33 cellular contexts compared by ENCODE assay signal in genomic region chr5:135177591-135177990, GRCh38.
"Had no signal": no experiment of that assay in that cellular context is flagged by ENCODE, and none has a peak within 500 bp of the region (broad histone marks: within the 10 kb centered on the region; RNA-seq: fewer than 3 reads in every experiment).

No MANE protein-coding gene starts in this region.

- FAIRE-seq: astrocyte, bronchial epithelial cell had no signal

- H3K4me3 ChIP-seq: coronary artery, dorsolateral prefrontal cortex, gastrocnemius medialis, heart right ventricle had no signal

- DNase-seq: activated B cell treated with CpG ODN at 0.5 μM for 24 hours; activated CD4-positive, alpha-beta T cell treated with anti-CD3 and anti-CD28 coated beads for 48 hours; activated CD4-positive, alpha-beta T cell treated with anti-CD3 and anti-CD28 coated beads, Interleukin-2, amount 50 U/mL, for 1 hour; activated CD4-positive, alpha-beta T cell treated with anti-CD3 and anti-CD28 coated beads, Interleukin-2, amount 50 U/mL, for 48 hours; activated CD8-positive, alpha-beta memory T cell treated with anti-CD3 and anti-CD28 coated beads for 24 hours; activated CD8-positive, alpha-beta T cell treated with anti-CD3 and anti-CD28 coated beads for 36 hours; activated effector memory CD4-positive, alpha-beta T cell treated with Interleukin-2 at 50 U/mL for 16 hours; activated gamma-delta T cell treated with Interleukin-2 at 50 U/mL for 16 hours; activated naive CD4-positive, alpha-beta T cell treated with anti-CD3 and anti-CD28 coated beads, Interleukin-2, amount 50 U/mL, for 16 hours; activated naive CD4-positive, alpha-beta T cell treated with Interleukin-2 at 50 U/mL for 16 hours; activated T-cell treated with anti-CD3 and anti-CD28 coated beads, Interleukin-2, amount 50 U/mL, for 4 hours; amniotic stem cell; anterior cingulate cortex; brain microvascular endothelial cell; dorsolateral prefrontal cortex; effector memory CD4-positive, alpha-beta T cell; endodermal cell; foreskin keratinocyte; gastrocnemius medialis; heart right ventricle; T1000; WERI-Rb-1 had no signal

- H3K36me3 ChIP-seq: brain microvascular endothelial cell, gastrocnemius medialis, heart right ventricle, WERI-Rb-1 had no signal

- H3K27me3 ChIP-seq: gastrocnemius medialis had no signal

- H3K9me3 Mint-ChIP-seq: activated B cell treated with CpG ODN at 0.5 μM for 24 hours; activated CD8-positive, alpha-beta T cell treated with anti-CD3 and anti-CD28 coated beads for 36 hours; activated T-cell treated with anti-CD3 and anti-CD28 coated beads, Interleukin-2, amount 50 U/mL, for 4 hours; activated T-helper 17 cell treated with anti-CD3 and anti-CD28 coated beads, Interleukin-2, amount 50 U/mL, for 72 hours; central memory CD8-positive, alpha-beta T cell; dendritic cell treated with granulocyte-macrophage colony-stimulating factor and Interleukin-4, amounts not matched to agents 40 ng/mL and 50 ng/mL, for 4 days; endodermal cell; T-helper 1 cell treated with Interleukin-12 subunit alpha and Interleukin-12 subunit beta and Interleukin-4 antibody, amounts not matched to agents 30 μg/mL and 1 μg/mL, for 36 hours; T-helper 2 cell treated with Interferon-gamma antibody and Interleukin-4, amounts not matched to agents 5 μg/mL and 100 μg/mL, for 36 hours had no signal

- H3K4me1 ChIP-seq: foreskin keratinocyte, gastrocnemius medialis, heart right ventricle had no signal

- H3K27ac ChIP-seq: brain microvascular endothelial cell, coronary artery, dorsolateral prefrontal cortex, foreskin keratinocyte, gastrocnemius medialis, heart right ventricle, WERI-Rb-1 had no signal

- H3K27ac Mint-ChIP-seq: activated B cell treated with CpG ODN at 0.5 μM for 24 hours; activated CD8-positive, alpha-beta T cell treated with anti-CD3 and anti-CD28 coated beads for 36 hours; activated naive CD8-positive, alpha-beta T cell; activated T-helper 17 cell treated with anti-CD3 and anti-CD28 coated beads, Interleukin-2, amount 50 U/mL, for 72 hours; dendritic cell treated with granulocyte-macrophage colony-stimulating factor and Interleukin-4, amounts not matched to agents 40 ng/mL and 50 ng/mL, for 4 days; endodermal cell; T-helper 1 cell treated with Interleukin-12 subunit alpha and Interleukin-12 subunit beta and Interleukin-4 antibody, amounts not matched to agents 30 μg/mL and 1 μg/mL, for 36 hours; T-helper 2 cell treated with Interferon-gamma antibody and Interleukin-4, amounts not matched to agents 5 μg/mL and 100 μg/mL, for 36 hours had no signal

- H3K4me1 Mint-ChIP-seq: activated B cell treated with CpG ODN at 0.5 μM for 24 hours; activated T-helper 17 cell treated with anti-CD3 and anti-CD28 coated beads, Interleukin-2, amount 50 U/mL, for 72 hours; central memory CD8-positive, alpha-beta T cell had no signal

- H3K36me3 Mint-ChIP-seq: activated naive CD8-positive, alpha-beta T cell had no signal

- H3K9me3 ChIP-seq: gastrocnemius medialis, heart right ventricle had no signal

- ATAC-seq: activated CD4-positive, CD25-positive, alpha-beta regulatory T cell treated with anti-CD3 and anti-CD28 coated beads, Interleukin-2, amount 50 U/mL, for 24 hours; activated CD8-positive, alpha-beta T cell treated with anti-CD3 and anti-CD28 coated beads for 36 hours; activated T-cell treated with anti-CD3 and anti-CD28 coated beads, Interleukin-2, amount 50 U/mL, for 4 hours; activated T-helper 17 cell treated with anti-CD3 and anti-CD28 coated beads, Interleukin-2, amount 50 U/mL, for 72 hours; esophagus mucosa; gastrocnemius medialis; heart right ventricle had no signal

- H3K4me3 Mint-ChIP-seq: activated B cell treated with CpG ODN at 0.5 μM for 24 hours; activated CD8-positive, alpha-beta T cell treated with anti-CD3 and anti-CD28 coated beads for 36 hours; activated naive CD8-positive, alpha-beta T cell; activated T-cell treated with anti-CD3 and anti-CD28 coated beads, Interleukin-2, amount 50 U/mL, for 4 hours; activated T-helper 17 cell treated with anti-CD3 and anti-CD28 coated beads, Interleukin-2, amount 50 U/mL, for 72 hours; central memory CD8-positive, alpha-beta T cell; dendritic cell treated with granulocyte-macrophage colony-stimulating factor and Interleukin-4, amounts not matched to agents 40 ng/mL and 50 ng/mL, for 4 days; endodermal cell; T-helper 1 cell treated with Interleukin-12 subunit alpha and Interleukin-12 subunit beta and Interleukin-4 antibody, amounts not matched to agents 30 μg/mL and 1 μg/mL, for 36 hours; T-helper 2 cell treated with Interferon-gamma antibody and Interleukin-4, amounts not matched to agents 5 μg/mL and 100 μg/mL, for 36 hours had no signal
